In the genomic region with DNA sequence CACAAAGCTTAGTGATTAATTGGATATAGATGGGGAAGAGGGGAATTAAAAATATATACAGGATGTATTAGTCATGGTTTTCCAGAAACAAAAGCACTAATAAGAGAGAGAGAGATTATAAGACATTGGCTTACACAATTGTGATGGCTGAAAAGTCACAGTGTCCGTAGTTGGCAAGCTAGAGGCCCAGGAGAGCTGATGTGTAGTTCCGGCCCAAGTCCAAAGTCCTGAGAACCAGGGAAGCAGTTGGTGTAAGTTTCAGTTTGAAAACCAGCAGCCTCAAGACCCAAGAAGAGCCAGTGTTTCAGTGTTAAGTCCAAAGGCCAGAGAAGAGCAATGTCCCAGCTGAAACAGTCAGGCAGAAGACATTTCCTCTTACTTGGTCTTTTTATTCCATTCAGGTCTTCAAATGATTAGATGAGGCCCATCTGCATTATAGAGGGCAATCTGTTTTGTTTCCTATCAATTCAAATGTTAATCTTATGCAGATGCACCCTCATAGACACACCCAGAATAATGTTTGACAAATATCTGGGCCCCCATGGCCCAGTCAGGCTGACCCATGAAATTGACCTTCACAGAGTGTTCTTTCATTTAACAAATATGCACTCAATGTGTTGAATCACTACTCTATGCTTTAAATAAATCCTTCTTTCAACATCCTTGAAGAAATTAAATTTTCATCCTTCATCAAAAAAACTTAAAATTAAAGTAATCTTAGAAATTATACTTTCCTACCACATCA, we compare ENCODE assay signal across 17 cellular contexts.
DNase-seq lines count a peak whose midpoint lies in the region; ATAC-seq and TF ChIP-seq lines count a peak whose summit lies in the region.
"Had no signal": no experiment of that assay in that cellular context is flagged by ENCODE, and none has a peak within 500 bp of the region (broad histone marks: within the 10 kb centered on the region; RNA-seq: fewer than 3 reads in every experiment).

No MANE protein-coding gene starts in this region.

- H3K27ac ChIP-seq in right atrium auricular region: peak overlapping the region in 1 of 2 donors; percentile 26
- no peak overlapping the region for H3K27ac ChIP-seq in CD4-positive, alpha-beta memory T cell (ENCODE audit: low read depth, low read length)
- H3K27ac ChIP-seq: adrenal gland, ovary had no signal

- no peaks in the 10 kb centered on the region for H3K4me1 Mint-ChIP-seq in Caco-2 (ENCODE audit: low read depth, unreplicated experiment)
- no peaks in the 10 kb centered on the region for H3K4me1 Mint-ChIP-seq in CD4-positive, alpha-beta memory T cell
- H3K4me1 Mint-ChIP-seq: T-cell had no signal

- no peaks in the 10 kb centered on the region for H3K36me3 Mint-ChIP-seq in Caco-2 (ENCODE audit: insufficient read depth, unreplicated experiment)
- no peaks in the 10 kb centered on the region for H3K36me3 Mint-ChIP-seq in CD4-positive, alpha-beta memory T cell
- H3K36me3 Mint-ChIP-seq: T-cell had no signal

- no TSS peak for BruUV-seq in Caco-2 (replicated peaks; lab: Mats Ljungman, UMichigan)

- CTCF ChIA-PET in Caco-2 (lab: Charles Lee): no interaction called here
- CTCF ChIA-PET in CD4-positive, alpha-beta memory T cell (lab: Charles Lee; ENCODE audit: partially characterized antibody): no interaction called here

- peak; percentile 61 for DNase-seq in Right ventricle myocardium superior
- no peak for DNase-seq in right atrium auricular region (ENCODE audit: low spot score)
- peak; percentile 6 to 24 for DNase-seq in foreskin fibroblast
- DNase-seq in mucosa of descending colon: no peak
- DNase-seq in Caco-2: no peak
- no peak for DNase-seq in CD4-positive, alpha-beta memory T cell
- DNase-seq: activated CD8-positive, alpha-beta memory T cell treated with anti-CD3 and anti-CD28 coated beads for 24 hours; cerebellar nuclear complex; kidney glomerular epithelial cell; NCI-H1417; ovary; RPMI8226; T-cell; trophoblast cell had no signal

- POLR2A ChIA-PET in Caco-2 (lab: Charles Lee): no interaction called here
- POLR2A ChIA-PET in CD4-positive, alpha-beta memory T cell (lab: Charles Lee; ENCODE audit: partially characterized antibody): interaction anchor here (0.5 kb wide), 1 partner anchor 517 kb away, joined by 3 read pairs; no protein-coding TSS in a partner anchor

- H3K27me3 ChIP-seq in right atrium auricular region: no peaks in the 10 kb centered on the region
- no peaks in the 10 kb centered on the region for H3K27me3 ChIP-seq in Caco-2 (replicated peaks; ENCODE audit: control insufficient read depth, insufficient read depth, low read length)
- H3K27me3 ChIP-seq in CD4-positive, alpha-beta memory T cell (ENCODE audit: insufficient read depth, low read length): no peaks in the 10 kb centered on the region
- H3K27me3 ChIP-seq: adrenal gland, ovary had no signal

- H3K36me3 ChIP-seq in right atrium auricular region: no peaks in the 10 kb centered on the region
- H3K36me3 ChIP-seq in mucosa of descending colon (ENCODE audit: low read depth): no peaks in the 10 kb centered on the region
- no peaks in the 10 kb centered on the region for H3K36me3 ChIP-seq in Caco-2 (ENCODE audit: control insufficient read depth, insufficient read depth, low read length)
- no peaks in the 10 kb centered on the region for H3K36me3 ChIP-seq in CD4-positive, alpha-beta memory T cell (ENCODE audit: insufficient read depth, low read length)
- H3K36me3 ChIP-seq: adrenal gland, ovary had no signal

- H3K9me3 ChIP-seq in right atrium auricular region (no peaks in the 10 kb centered on the region), mucosa of descending colon (no peaks in the 10 kb centered on the region), Caco-2 (no peaks in the 10 kb centered on the region)
- no peaks in the 10 kb centered on the region for H3K9me3 ChIP-seq in CD4-positive, alpha-beta memory T cell (ENCODE audit: control insufficient read depth in 1 of 2, low read length in 2 of 2)
- H3K9me3 ChIP-seq: adrenal gland, ovary had no signal

- no peak overlapping the region for H3K27ac Mint-ChIP-seq in Caco-2 (ENCODE audit: unreplicated experiment)
- H3K27ac Mint-ChIP-seq in CD4-positive, alpha-beta memory T cell: no peak overlapping the region
- H3K27ac Mint-ChIP-seq: T-cell had no signal

- H3K4me3 ChIP-seq in right atrium auricular region (no peak overlapping the region), foreskin fibroblast (ENCODE audit: low read depth in 1 of 2, low read length in 2 of 2) (no peak overlapping the region), mucosa of descending colon (no peak overlapping the region), Caco-2 (ENCODE audit: low read depth, low read length) (no peak overlapping the region)
- no peak overlapping the region for H3K4me3 ChIP-seq in CD4-positive, alpha-beta memory T cell (ENCODE audit: low read length in 2 of 2)
- H3K4me3 ChIP-seq: adrenal gland, ovary had no signal

- no peak overlapping the region for H3K4me3 Mint-ChIP-seq in Caco-2 (ENCODE audit: unreplicated experiment)
- no peak overlapping the region for H3K4me3 Mint-ChIP-seq in CD4-positive, alpha-beta memory T cell
- H3K4me3 Mint-ChIP-seq: T-cell had no signal

- TF ChIP-seq CTCF in right atrium auricular region (IDR thresholded peaks at IDR 0.05) (no peak), foreskin fibroblast (IDR thresholded peaks at IDR 0.05; ENCODE audit: low read depth, low read length) (no peak), mucosa of descending colon (IDR thresholded peaks at IDR 0.05) (no peak), Caco-2 (IDR thresholded peaks at IDR 0.05; ENCODE audit: insufficient read depth in 1 of 2, low read depth in 1 of 2, low read length in 1 of 2, severe bottlenecking in 1 of 2, unreplicated experiment in 1 of 2) (no peak)

- intact Hi-C loops in Right ventricle myocardium superior (cut with DNase I) (no loop called here), mucosa of descending colon (cut with DNase I, micrococcal nuclease) (no loop called here), Caco-2 (cut with micrococcal nuclease; ENCODE audit: unreplicated experiment) (no loop called here)
- intact Hi-C loops in CD4-positive, alpha-beta memory T cell (cut with micrococcal nuclease): no loop called here

- no peaks in the 10 kb centered on the region for H3K4me1 ChIP-seq in right atrium auricular region
- no peaks in the 10 kb centered on the region for H3K4me1 ChIP-seq in mucosa of descending colon (ENCODE audit: low read depth)
- no peaks in the 10 kb centered on the region for H3K4me1 ChIP-seq in Caco-2
- H3K4me1 ChIP-seq in CD4-positive, alpha-beta memory T cell (ENCODE audit: insufficient read depth, low read length): no peaks in the 10 kb centered on the region
- H3K4me1 ChIP-seq: adrenal gland had no signal

- H3K27me3 Mint-ChIP-seq in Caco-2 (ENCODE audit: insufficient read depth, unreplicated experiment): no peaks in the 10 kb centered on the region
- no peaks in the 10 kb centered on the region for H3K27me3 Mint-ChIP-seq in CD4-positive, alpha-beta memory T cell
- H3K27me3 Mint-ChIP-seq: T-cell had no signal

- H3K9me3 Mint-ChIP-seq in Caco-2 (ENCODE audit: unreplicated experiment): peaks cover 11% of the 10 kb centered on the region
- peaks cover 0 to 2% (median 0%) of the 10 kb centered on the region in 8 donors for H3K9me3 Mint-ChIP-seq in CD4-positive, alpha-beta memory T cell

- ATAC-seq in Right ventricle myocardium superior (ENCODE audit: poor library complexity) (peak; percentile 88), mucosa of descending colon (peak; percentile 44), HG03520 (IDR thresholded peaks at IDR 0.05; ENCODE audit: unreplicated experiment) (no peak), HG02938 (IDR thresholded peaks at IDR 0.05; ENCODE audit: unreplicated experiment) (no peak)
- ATAC-seq: T-cell had no signal

Comparison
In these comparisons a context has a peak if more than half of its experiments do, and no peak if none do; other contexts are left out.
1. DNase-seq: peak in Right ventricle myocardium superior (single experiment) and foreskin fibroblast (2 of 2); none in right atrium auricular region (single experiment), mucosa of descending colon (0 of 3), Caco-2 (0 of 2) and CD4-positive, alpha-beta memory T cell (0 of 5).
2. ATAC-seq: peak in Right ventricle myocardium superior (single experiment) and mucosa of descending colon (single experiment); none in HG03520 (single experiment) and HG02938 (single experiment).